ENCODE assay signal across 1 cellular context in the genomic region with DNA sequence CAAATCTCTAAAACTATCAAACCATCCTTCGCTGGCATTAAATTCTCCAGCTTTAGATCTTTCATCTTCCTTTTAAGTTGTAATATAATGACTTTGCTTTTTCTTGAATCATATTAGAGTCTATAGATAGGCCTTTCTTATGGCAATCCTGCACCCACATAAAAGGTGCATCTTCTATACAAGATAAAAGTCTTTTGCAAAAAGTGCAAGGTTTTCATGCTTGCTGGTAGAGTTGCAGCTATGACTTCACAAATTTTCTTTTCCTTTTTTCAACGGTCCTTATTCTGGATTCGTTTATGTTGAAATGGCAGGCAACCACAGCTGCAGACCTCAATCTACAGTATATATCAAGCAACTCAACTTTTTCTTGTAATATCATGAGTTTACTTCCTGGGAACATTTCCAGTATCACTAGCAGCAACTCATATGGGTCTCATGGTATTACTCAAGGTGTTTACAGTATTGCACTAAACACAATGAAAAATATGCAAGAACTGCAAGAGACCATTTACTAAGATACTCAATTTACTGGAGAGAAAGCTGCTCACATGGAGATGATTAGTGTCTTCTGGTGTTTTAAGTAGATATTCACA.
TF ChIP-seq lines count a peak whose summit lies in the region.

No MANE protein-coding gene starts in this region.

TF ChIP-seq in IMR-90, 13 proteins besides CTCF, POLR2A, EP300 and RAD21:
- no peak for TF ChIP-seq RCOR1 (IDR thresholded peaks at IDR 0.05; ENCODE audit: insufficient replicate concordance, low read length)
- TF ChIP-seq MAZ (IDR thresholded peaks at IDR 0.05; ENCODE audit: borderline replicate concordance, low read depth, low read length) = no peak
- peak; percentile 45 for TF ChIP-seq CEBPB (IDR thresholded peaks at IDR 0.05; ENCODE audit: low read depth, low read length)
- no peak for TF ChIP-seq BHLHE40 (IDR thresholded peaks at IDR 0.05; ENCODE audit: low read depth, low read length)
- TF ChIP-seq CHD1 (IDR thresholded peaks at IDR 0.05; ENCODE audit: low read depth, low read length) = no peak
